1 cellular context compared by ENCODE assay signal in the genomic region with DNA sequence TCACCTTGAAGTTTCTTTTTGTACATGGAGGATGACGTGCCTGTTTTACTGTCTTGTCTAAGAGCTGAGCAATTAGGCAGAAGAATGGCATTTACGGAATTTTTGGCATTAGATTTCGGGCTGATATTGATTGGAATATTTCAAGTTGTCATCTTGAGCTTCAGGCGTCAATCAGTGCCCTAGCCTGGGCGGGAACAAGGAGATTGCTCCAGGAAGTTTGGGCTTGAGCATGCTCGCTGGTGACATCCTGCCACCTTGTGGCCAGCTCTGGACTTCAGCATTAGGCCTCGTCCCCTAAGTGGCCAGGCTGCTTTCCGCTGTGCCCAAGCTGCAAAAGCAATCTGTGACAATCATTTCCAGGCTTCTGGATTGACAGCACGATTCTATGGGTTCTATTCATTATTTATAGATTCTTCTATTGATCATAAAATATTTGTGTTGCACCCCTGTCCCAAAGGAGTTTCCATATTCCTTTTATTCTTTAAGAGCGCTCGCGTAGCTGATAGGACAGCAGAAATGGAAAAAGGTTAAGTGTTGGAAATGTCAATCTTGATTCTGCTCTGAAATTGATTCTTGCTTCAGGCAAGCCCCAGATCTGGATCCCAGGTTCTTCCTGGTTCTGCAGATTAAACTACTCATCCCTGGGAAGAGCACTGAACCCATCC.
A peak's percentile ranks its signal among the peaks of the same experiment; 100 is the strongest.
TF ChIP-seq lines count a peak whose summit lies in the region.

No MANE protein-coding gene starts in this region.

TF ChIP-seq in GM12878, 131 proteins besides CTCF, POLR2A, EP300 and RAD21 (continued from another document):
- TF ChIP-seq YY1 (IDR thresholded peaks at IDR 0.05; ENCODE audit: low read depth, low read length) (0 out of 2 replicates have a peak, but pooled peaks have one; percentile 63), SMC3 (IDR thresholded peaks at IDR 0.05; ENCODE audit: borderline replicate concordance, low read length) (peak; percentile 90), TCF3 (IDR thresholded peaks at IDR 0.05; ENCODE audit: borderline replicate concordance, insufficient read depth, low read depth, low read length) (no peak), RB1 (IDR thresholded peaks at IDR 0.05; ENCODE audit: borderline replicate concordance) (peak; percentile 42; the same call in 1 of the 2 replicates), MEF2B (IDR thresholded peaks at IDR 0.05; ENCODE audit: partially characterized antibody, poor library complexity, severe bottlenecking) (no peak), BHLHE40 (IDR thresholded peaks at IDR 0.05; ENCODE audit: borderline replicate concordance in 1 of 2, low read depth in 2 of 2, low read length in 1 of 2) (no peak), MTA3 (IDR thresholded peaks at IDR 0.05; ENCODE audit: borderline replicate concordance, low read length) (no peak), MEF2A (IDR thresholded peaks at IDR 0.05; ENCODE audit: insufficient read depth, low read depth, low read length) (no peak), IKZF1 (conservative IDR thresholded peaks at IDR 0.05) (peak; percentile 48), POU2F2 (IDR thresholded peaks at IDR 0.05; ENCODE audit: borderline replicate concordance, low read depth, low read length) (peak; percentile 49; the same call in 1 of the 3 replicates), MYC (IDR thresholded peaks at IDR 0.05; ENCODE audit: insufficient read depth, insufficient read length, insufficient replicate concordance, low read length, severe bottlenecking) (no peak), SMARCA5 (IDR thresholded peaks at IDR 0.05) (0 out of 2 replicates have a peak, but pooled peaks have one; percentile 34), CBFB (IDR thresholded peaks at IDR 0.05; ENCODE audit: low read depth) (no peak), RCOR1 (conservative IDR thresholded peaks at IDR 0.05; ENCODE audit: low read depth, low read length) (no peak)
- TF ChIP-seq, protein P1, sequence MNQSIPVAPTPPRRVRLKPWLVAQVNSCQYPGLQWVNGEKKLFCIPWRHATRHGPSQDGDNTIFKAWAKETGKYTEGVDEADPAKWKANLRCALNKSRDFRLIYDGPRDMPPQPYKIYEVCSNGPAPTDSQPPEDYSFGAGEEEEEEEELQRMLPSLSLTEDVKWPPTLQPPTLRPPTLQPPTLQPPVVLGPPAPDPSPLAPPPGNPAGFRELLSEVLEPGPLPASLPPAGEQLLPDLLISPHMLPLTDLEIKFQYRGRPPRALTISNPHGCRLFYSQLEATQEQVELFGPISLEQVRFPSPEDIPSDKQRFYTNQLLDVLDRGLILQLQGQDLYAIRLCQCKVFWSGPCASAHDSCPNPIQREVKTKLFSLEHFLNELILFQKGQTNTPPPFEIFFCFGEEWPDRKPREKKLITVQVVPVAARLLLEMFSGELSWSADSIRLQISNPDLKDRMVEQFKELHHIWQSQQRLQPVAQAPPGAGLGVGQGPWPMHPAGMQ (IDR thresholded peaks at IDR 0.05; ENCODE audit: borderline replicate concordance): no peak
- TF ChIP-seq, protein P2, sequence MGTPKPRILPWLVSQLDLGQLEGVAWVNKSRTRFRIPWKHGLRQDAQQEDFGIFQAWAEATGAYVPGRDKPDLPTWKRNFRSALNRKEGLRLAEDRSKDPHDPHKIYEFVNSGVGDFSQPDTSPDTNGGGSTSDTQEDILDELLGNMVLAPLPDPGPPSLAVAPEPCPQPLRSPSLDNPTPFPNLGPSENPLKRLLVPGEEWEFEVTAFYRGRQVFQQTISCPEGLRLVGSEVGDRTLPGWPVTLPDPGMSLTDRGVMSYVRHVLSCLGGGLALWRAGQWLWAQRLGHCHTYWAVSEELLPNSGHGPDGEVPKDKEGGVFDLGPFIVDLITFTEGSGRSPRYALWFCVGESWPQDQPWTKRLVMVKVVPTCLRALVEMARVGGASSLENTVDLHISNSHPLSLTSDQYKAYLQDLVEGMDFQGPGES (IDR thresholded peaks at IDR 0.05): no peak
- TF ChIP-seq, protein P3, sequence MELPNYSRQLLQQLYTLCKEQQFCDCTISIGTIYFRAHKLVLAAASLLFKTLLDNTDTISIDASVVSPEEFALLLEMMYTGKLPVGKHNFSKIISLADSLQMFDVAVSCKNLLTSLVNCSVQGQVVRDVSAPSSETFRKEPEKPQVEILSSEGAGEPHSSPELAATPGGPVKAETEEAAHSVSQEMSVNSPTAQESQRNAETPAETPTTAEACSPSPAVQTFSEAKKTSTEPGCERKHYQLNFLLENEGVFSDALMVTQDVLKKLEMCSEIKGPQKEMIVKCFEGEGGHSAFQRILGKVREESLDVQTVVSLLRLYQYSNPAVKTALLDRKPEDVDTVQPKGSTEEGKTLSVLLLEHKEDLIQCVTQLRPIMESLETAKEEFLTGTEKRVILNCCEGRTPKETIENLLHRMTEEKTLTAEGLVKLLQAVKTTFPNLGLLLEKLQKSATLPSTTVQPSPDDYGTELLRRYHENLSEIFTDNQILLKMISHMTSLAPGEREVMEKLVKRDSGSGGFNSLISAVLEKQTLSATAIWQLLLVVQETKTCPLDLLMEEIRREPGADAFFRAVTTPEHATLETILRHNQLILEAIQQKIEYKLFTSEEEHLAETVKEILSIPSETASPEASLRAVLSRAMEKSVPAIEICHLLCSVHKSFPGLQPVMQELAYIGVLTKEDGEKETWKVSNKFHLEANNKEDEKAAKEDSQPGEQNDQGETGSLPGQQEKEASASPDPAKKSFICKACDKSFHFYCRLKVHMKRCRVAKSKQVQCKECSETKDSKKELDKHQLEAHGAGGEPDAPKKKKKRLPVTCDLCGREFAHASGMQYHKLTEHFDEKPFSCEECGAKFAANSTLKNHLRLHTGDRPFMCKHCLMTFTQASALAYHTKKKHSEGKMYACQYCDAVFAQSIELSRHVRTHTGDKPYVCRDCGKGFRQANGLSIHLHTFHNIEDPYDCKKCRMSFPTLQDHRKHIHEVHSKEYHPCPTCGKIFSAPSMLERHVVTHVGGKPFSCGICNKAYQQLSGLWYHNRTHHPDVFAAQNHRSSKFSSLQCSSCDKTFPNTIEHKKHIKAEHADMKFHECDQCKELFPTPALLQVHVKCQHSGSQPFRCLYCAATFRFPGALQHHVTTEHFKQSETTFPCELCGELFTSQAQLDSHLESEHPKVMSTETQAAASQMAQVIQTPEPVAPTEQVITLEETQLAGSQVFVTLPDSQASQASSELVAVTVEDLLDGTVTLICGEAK (IDR thresholded peaks at IDR 0.05; ENCODE audit: borderline replicate concordance): no peak
- TF ChIP-seq, protein P4, sequence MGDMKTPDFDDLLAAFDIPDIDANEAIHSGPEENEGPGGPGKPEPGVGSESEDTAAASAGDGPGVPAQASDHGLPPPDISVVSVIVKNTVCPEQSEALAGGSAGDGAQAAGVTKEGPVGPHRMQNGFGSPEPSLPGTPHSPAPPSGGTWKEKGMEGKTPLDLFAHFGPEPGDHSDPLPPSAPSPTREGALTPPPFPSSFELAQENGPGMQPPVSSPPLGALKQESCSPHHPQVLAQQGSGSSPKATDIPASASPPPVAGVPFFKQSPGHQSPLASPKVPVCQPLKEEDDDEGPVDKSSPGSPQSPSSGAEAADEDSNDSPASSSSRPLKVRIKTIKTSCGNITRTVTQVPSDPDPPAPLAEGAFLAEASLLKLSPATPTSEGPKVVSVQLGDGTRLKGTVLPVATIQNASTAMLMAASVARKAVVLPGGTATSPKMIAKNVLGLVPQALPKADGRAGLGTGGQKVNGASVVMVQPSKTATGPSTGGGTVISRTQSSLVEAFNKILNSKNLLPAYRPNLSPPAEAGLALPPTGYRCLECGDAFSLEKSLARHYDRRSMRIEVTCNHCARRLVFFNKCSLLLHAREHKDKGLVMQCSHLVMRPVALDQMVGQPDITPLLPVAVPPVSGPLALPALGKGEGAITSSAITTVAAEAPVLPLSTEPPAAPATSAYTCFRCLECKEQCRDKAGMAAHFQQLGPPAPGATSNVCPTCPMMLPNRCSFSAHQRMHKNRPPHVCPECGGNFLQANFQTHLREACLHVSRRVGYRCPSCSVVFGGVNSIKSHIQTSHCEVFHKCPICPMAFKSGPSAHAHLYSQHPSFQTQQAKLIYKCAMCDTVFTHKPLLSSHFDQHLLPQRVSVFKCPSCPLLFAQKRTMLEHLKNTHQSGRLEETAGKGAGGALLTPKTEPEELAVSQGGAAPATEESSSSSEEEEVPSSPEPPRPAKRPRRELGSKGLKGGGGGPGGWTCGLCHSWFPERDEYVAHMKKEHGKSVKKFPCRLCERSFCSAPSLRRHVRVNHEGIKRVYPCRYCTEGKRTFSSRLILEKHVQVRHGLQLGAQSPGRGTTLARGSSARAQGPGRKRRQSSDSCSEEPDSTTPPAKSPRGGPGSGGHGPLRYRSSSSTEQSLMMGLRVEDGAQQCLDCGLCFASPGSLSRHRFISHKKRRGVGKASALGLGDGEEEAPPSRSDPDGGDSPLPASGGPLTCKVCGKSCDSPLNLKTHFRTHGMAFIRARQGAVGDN (IDR thresholded peaks at IDR 0.05): no peak
- TF ChIP-seq, protein P5, sequence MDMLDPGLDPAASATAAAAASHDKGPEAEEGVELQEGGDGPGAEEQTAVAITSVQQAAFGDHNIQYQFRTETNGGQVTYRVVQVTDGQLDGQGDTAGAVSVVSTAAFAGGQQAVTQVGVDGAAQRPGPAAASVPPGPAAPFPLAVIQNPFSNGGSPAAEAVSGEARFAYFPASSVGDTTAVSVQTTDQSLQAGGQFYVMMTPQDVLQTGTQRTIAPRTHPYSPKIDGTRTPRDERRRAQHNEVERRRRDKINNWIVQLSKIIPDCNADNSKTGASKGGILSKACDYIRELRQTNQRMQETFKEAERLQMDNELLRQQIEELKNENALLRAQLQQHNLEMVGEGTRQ (IDR thresholded peaks at IDR 0.05; ENCODE audit: borderline replicate concordance, low read depth, low read length): no peak
- TF ChIP-seq, protein P6, sequence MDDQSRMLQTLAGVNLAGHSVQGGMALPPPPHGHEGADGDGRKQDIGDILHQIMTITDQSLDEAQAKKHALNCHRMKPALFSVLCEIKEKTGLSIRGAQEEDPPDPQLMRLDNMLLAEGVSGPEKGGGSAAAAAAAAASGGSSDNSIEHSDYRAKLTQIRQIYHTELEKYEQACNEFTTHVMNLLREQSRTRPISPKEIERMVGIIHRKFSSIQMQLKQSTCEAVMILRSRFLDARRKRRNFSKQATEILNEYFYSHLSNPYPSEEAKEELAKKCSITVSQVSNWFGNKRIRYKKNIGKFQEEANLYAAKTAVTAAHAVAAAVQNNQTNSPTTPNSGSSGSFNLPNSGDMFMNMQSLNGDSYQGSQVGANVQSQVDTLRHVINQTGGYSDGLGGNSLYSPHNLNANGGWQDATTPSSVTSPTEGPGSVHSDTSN (IDR thresholded peaks at IDR 0.05; ENCODE audit: insufficient replicate concordance, low read depth, low read length): peak; percentile 49
